In genomic region chr9:93245437-93245970, GRCh38 we compare ENCODE assay signal across 16 cellular contexts.
"Had no signal": no experiment of that assay in that cellular context is flagged by ENCODE, and none has a peak within 500 bp of the region (broad histone marks: within the 10 kb centered on the region; RNA-seq: fewer than 3 reads in every experiment).

No MANE protein-coding gene starts in this region.

- ATAC-seq: activated CD8-positive, alpha-beta T cell treated with anti-CD3 and anti-CD28 coated beads for 36 hours; activated naive CD4-positive, alpha-beta T cell treated with anti-CD3 and anti-CD28 coated beads, Interleukin-2, amount 50 U/mL, for 72 hours; natural killer cell treated with Interleukin-12 subunit alpha and Interleukin-12 subunit beta and Interleukin-15 and Interleukin-18, amount 100 ng/mL, for 72 hours; T-cell had no signal

- H3K9me3 Mint-ChIP-seq: activated CD8-positive, alpha-beta T cell treated with anti-CD3 and anti-CD28 coated beads for 36 hours; activated naive CD4-positive, alpha-beta T cell treated with anti-CD3 and anti-CD28 coated beads, Interleukin-2, amount 50 U/mL, for 72 hours; natural killer cell treated with Interleukin-12 subunit alpha and Interleukin-12 subunit beta and Interleukin-15 and Interleukin-18, amount 100 ng/mL, for 72 hours; T-cell had no signal

- H3K4me1 ChIP-seq: sigmoid colon, uterus had no signal

- DNase-seq: activated CD4-positive, alpha-beta T cell treated with anti-CD3 and anti-CD28 coated beads for 1 hour; activated CD8-positive, alpha-beta T cell treated with anti-CD3 and anti-CD28 coated beads for 36 hours; activated gamma-delta T cell; activated T-cell treated with anti-CD3 and anti-CD28 coated beads, Interleukin-2, amount 50 U/mL, for 48 hours; cortex of kidney; effector CD4-positive, alpha-beta T cell; esophagus squamous epithelium; nucleus accumbens; sigmoid colon; stimulated activated CD4-positive, alpha-beta T cell treated with anti-CD3 and anti-CD28 coated beads, Interleukin-1b, Interleukin-23, amount 100 ng/mL, for 48 hours; T-cell; T-helper 9 cell; uterus had no signal

- H3K36me3 Mint-ChIP-seq: activated naive CD4-positive, alpha-beta T cell treated with anti-CD3 and anti-CD28 coated beads, Interleukin-2, amount 50 U/mL, for 72 hours; natural killer cell treated with Interleukin-12 subunit alpha and Interleukin-12 subunit beta and Interleukin-15 and Interleukin-18, amount 100 ng/mL, for 72 hours; T-cell had no signal

- H3K4me3 Mint-ChIP-seq: activated CD8-positive, alpha-beta T cell treated with anti-CD3 and anti-CD28 coated beads for 36 hours; natural killer cell treated with Interleukin-12 subunit alpha and Interleukin-12 subunit beta and Interleukin-15 and Interleukin-18, amount 100 ng/mL, for 72 hours; T-cell had no signal

- H3K27ac ChIP-seq: esophagus squamous epithelium, sigmoid colon, uterus had no signal

- H3K36me3 ChIP-seq: esophagus squamous epithelium, uterus had no signal

- H3K9me3 ChIP-seq: esophagus squamous epithelium, sigmoid colon, uterus had no signal

- H3K27me3 Mint-ChIP-seq: activated CD8-positive, alpha-beta T cell treated with anti-CD3 and anti-CD28 coated beads for 36 hours; progenitor cell of endocrine pancreas; T-cell had no signal

- H3K27ac Mint-ChIP-seq: activated CD8-positive, alpha-beta T cell treated with anti-CD3 and anti-CD28 coated beads for 36 hours; activated naive CD4-positive, alpha-beta T cell treated with anti-CD3 and anti-CD28 coated beads, Interleukin-2, amount 50 U/mL, for 72 hours; natural killer cell treated with Interleukin-12 subunit alpha and Interleukin-12 subunit beta and Interleukin-15 and Interleukin-18, amount 100 ng/mL, for 72 hours had no signal

- H3K4me3 ChIP-seq: esophagus squamous epithelium, sigmoid colon, uterus had no signal

- H3K27me3 ChIP-seq: esophagus squamous epithelium, sigmoid colon, uterus had no signal
